1 cellular context compared by ENCODE assay signal in genomic region chr4:154640999-154641398, GRCh38.
TF ChIP-seq lines count a peak whose summit lies in the region.

No MANE protein-coding gene starts in this region.

TF ChIP-seq in K562, 482 proteins besides CTCF, POLR2A, EP300 and RAD21 (continued from another document and continues in another):
- TF ChIP-seq, protein P1, sequence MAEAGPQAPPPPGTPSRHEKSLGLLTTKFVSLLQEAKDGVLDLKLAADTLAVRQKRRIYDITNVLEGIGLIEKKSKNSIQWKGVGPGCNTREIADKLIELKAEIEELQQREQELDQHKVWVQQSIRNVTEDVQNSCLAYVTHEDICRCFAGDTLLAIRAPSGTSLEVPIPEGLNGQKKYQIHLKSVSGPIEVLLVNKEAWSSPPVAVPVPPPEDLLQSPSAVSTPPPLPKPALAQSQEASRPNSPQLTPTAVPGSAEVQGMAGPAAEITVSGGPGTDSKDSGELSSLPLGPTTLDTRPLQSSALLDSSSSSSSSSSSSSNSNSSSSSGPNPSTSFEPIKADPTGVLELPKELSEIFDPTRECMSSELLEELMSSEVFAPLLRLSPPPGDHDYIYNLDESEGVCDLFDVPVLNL (CRISPR knock-in tag; IDR thresholded peaks at IDR 0.05; ENCODE audit: low read depth), result no peak
- TF ChIP-seq RBBP5 (IDR thresholded peaks at IDR 0.05; ENCODE audit: borderline replicate concordance, insufficient read depth, low read length, poor library complexity, severe bottlenecking), result no peak
- TF ChIP-seq KLF10 (CRISPR knock-in tag; IDR thresholded peaks at IDR 0.05), result no peak
- TF ChIP-seq IRF1 (CRISPR knock-in tag; IDR thresholded peaks at IDR 0.05; ENCODE audit: borderline replicate concordance), result no peak
- TF ChIP-seq, protein P2, sequence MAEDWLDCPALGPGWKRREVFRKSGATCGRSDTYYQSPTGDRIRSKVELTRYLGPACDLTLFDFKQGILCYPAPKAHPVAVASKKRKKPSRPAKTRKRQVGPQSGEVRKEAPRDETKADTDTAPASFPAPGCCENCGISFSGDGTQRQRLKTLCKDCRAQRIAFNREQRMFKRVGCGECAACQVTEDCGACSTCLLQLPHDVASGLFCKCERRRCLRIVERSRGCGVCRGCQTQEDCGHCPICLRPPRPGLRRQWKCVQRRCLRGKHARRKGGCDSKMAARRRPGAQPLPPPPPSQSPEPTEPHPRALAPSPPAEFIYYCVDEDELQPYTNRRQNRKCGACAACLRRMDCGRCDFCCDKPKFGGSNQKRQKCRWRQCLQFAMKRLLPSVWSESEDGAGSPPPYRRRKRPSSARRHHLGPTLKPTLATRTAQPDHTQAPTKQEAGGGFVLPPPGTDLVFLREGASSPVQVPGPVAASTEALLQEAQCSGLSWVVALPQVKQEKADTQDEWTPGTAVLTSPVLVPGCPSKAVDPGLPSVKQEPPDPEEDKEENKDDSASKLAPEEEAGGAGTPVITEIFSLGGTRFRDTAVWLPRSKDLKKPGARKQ (CRISPR knock-in tag; IDR thresholded peaks at IDR 0.05), result no peak
- TF ChIP-seq HLTF (IDR thresholded peaks at IDR 0.05), result no peak
- TF ChIP-seq, protein P3, sequence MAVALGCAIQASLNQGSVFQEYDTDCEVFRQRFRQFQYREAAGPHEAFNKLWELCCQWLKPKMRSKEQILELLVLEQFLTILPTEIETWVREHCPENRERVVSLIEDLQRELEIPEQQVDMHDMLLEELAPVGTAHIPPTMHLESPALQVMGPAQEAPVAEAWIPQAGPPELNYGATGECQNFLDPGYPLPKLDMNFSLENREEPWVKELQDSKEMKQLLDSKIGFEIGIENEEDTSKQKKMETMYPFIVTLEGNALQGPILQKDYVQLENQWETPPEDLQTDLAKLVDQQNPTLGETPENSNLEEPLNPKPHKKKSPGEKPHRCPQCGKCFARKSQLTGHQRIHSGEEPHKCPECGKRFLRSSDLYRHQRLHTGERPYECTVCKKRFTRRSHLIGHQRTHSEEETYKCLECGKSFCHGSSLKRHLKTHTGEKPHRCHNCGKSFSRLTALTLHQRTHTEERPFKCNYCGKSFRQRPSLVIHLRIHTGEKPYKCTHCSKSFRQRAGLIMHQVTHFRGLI (CRISPR knock-in tag; IDR thresholded peaks at IDR 0.05), result 0 out of 2 replicates have a peak, but pooled peaks have one; percentile 17
- TF ChIP-seq TCF7 (IDR thresholded peaks at IDR 0.05; ENCODE audit: borderline replicate concordance), result no peak
- TF ChIP-seq ZNF444 (CRISPR knock-in tag; IDR thresholded peaks at IDR 0.05), result no peak
- TF ChIP-seq SIN3B (IDR thresholded peaks at IDR 0.05; ENCODE audit: low read depth), result no peak
- TF ChIP-seq TEAD4 (IDR thresholded peaks at IDR 0.05; ENCODE audit: low read length), result peak; percentile 91
- no peak for TF ChIP-seq TEAD4 (CRISPR knock-in tag; IDR thresholded peaks at IDR 0.05; ENCODE audit: borderline replicate concordance)
- TF ChIP-seq, protein P4, sequence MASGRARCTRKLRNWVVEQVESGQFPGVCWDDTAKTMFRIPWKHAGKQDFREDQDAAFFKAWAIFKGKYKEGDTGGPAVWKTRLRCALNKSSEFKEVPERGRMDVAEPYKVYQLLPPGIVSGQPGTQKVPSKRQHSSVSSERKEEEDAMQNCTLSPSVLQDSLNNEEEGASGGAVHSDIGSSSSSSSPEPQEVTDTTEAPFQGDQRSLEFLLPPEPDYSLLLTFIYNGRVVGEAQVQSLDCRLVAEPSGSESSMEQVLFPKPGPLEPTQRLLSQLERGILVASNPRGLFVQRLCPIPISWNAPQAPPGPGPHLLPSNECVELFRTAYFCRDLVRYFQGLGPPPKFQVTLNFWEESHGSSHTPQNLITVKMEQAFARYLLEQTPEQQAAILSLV (tag; IDR thresholded peaks at IDR 0.05), result no peak
- no peak for TF ChIP-seq TBP (optimal IDR thresholded peaks at IDR 0.05; ENCODE audit: low read depth, low read length)
- no peak for TF ChIP-seq DIDO1 (tag; IDR thresholded peaks at IDR 0.05; ENCODE audit: low read depth)
- no peak for TF ChIP-seq NCOA2 (IDR thresholded peaks at IDR 0.05; ENCODE audit: partially characterized antibody in 2 of 2)
- TF ChIP-seq PML (IDR thresholded peaks at IDR 0.05; ENCODE audit: low read length), result peak; percentile 73; the same call in 1 of the 2 replicates
- TF ChIP-seq ARID4B (CRISPR knock-in tag; IDR thresholded peaks at IDR 0.05), result no peak
- no peak for TF ChIP-seq EHMT2 (IDR thresholded peaks at IDR 0.05)
- TF ChIP-seq, protein P5, sequence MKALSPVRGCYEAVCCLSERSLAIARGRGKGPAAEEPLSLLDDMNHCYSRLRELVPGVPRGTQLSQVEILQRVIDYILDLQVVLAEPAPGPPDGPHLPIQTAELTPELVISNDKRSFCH (CRISPR knock-in tag; IDR thresholded peaks at IDR 0.05), result no peak
- TF ChIP-seq, protein P5 (tag; IDR thresholded peaks at IDR 0.05), result no peak
- TF ChIP-seq, protein P6, sequence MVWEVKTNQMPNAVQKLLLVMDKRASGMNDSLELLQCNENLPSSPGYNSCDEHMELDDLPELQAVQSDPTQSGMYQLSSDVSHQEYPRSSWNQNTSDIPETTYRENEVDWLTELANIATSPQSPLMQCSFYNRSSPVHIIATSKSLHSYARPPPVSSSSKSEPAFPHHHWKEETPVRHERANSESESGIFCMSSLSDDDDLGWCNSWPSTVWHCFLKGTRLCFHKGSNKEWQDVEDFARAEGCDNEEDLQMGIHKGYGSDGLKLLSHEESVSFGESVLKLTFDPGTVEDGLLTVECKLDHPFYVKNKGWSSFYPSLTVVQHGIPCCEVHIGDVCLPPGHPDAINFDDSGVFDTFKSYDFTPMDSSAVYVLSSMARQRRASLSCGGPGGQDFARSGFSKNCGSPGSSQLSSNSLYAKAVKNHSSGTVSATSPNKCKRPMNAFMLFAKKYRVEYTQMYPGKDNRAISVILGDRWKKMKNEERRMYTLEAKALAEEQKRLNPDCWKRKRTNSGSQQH (CRISPR knock-in tag; IDR thresholded peaks at IDR 0.05), result no peak
- TF ChIP-seq MYNN (IDR thresholded peaks at IDR 0.05), result no peak
- TF ChIP-seq MYNN (CRISPR knock-in tag; IDR thresholded peaks at IDR 0.05), result no peak
- no peak for TF ChIP-seq XRCC3 (IDR thresholded peaks at IDR 0.05)
- no peak for TF ChIP-seq NR0B1 (IDR thresholded peaks at IDR 0.05; ENCODE audit: partially characterized antibody)
- TF ChIP-seq KLF16 (IDR thresholded peaks at IDR 0.05), result peak; percentile 68; the same call in 1 of the 2 replicates
- no peak for TF ChIP-seq ZNF239 (CRISPR knock-in tag; IDR thresholded peaks at IDR 0.05)
- no peak for TF ChIP-seq SNRNP70 (optimal IDR thresholded peaks at IDR 0.05; ENCODE audit: low read depth, low read length)
- TF ChIP-seq STAT6 (CRISPR knock-in tag; IDR thresholded peaks at IDR 0.05), result no peak
- TF ChIP-seq ZNF224 (CRISPR knock-in tag; IDR thresholded peaks at IDR 0.05), result no peak
- TF ChIP-seq RB1 (IDR thresholded peaks at IDR 0.05; ENCODE audit: low read depth), result no peak
- no peak for TF ChIP-seq ZNF143 (CRISPR knock-in tag; IDR thresholded peaks at IDR 0.05)
- TF ChIP-seq, protein P7, sequence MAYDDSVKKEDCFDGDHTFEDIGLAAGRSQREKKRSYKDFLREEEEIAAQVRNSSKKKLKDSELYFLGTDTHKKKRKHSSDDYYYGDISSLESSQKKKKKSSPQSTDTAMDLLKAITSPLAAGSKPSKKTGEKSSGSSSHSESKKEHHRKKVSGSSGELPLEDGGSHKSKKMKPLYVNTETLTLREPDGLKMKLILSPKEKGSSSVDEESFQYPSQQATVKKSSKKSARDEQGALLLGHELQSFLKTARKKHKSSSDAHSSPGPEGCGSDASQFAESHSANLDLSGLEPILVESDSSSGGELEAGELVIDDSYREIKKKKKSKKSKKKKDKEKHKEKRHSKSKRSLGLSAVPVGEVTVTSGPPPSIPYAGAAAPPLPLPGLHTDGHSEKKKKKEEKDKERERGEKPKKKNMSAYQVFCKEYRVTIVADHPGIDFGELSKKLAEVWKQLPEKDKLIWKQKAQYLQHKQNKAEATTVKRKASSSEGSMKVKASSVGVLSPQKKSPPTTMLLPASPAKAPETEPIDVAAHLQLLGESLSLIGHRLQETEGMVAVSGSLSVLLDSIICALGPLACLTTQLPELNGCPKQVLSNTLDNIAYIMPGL (CRISPR knock-in tag; IDR thresholded peaks at IDR 0.05), result no peak
- peak in 1 of 2 experiments; percentile 48; a peak in 2 of 4 replicates for TF ChIP-seq FOXA3 (CRISPR knock-in tag; conservative IDR thresholded peaks at IDR 0.05 in 1 of 2, IDR thresholded peaks at IDR 0.05 in 1 of 2)
- TF ChIP-seq, protein P8, sequence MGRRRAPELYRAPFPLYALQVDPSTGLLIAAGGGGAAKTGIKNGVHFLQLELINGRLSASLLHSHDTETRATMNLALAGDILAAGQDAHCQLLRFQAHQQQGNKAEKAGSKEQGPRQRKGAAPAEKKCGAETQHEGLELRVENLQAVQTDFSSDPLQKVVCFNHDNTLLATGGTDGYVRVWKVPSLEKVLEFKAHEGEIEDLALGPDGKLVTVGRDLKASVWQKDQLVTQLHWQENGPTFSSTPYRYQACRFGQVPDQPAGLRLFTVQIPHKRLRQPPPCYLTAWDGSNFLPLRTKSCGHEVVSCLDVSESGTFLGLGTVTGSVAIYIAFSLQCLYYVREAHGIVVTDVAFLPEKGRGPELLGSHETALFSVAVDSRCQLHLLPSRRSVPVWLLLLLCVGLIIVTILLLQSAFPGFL (CRISPR knock-in tag; IDR thresholded peaks at IDR 0.05), result no peak
- TF ChIP-seq ZNF277 (CRISPR knock-in tag; IDR thresholded peaks at IDR 0.05; ENCODE audit: borderline replicate concordance), result no peak
- TF ChIP-seq STAT5A (IDR thresholded peaks at IDR 0.05; ENCODE audit: borderline replicate concordance, low read length), result peak; percentile 28; the same call in 1 of the 2 replicates
- peak; percentile 87 for TF ChIP-seq TAL1 (IDR thresholded peaks at IDR 0.05)
- no peak for TF ChIP-seq NONO (IDR thresholded peaks at IDR 0.05; ENCODE audit: low read depth in 2 of 2, low read length in 1 of 2)
